In the genomic region with DNA sequence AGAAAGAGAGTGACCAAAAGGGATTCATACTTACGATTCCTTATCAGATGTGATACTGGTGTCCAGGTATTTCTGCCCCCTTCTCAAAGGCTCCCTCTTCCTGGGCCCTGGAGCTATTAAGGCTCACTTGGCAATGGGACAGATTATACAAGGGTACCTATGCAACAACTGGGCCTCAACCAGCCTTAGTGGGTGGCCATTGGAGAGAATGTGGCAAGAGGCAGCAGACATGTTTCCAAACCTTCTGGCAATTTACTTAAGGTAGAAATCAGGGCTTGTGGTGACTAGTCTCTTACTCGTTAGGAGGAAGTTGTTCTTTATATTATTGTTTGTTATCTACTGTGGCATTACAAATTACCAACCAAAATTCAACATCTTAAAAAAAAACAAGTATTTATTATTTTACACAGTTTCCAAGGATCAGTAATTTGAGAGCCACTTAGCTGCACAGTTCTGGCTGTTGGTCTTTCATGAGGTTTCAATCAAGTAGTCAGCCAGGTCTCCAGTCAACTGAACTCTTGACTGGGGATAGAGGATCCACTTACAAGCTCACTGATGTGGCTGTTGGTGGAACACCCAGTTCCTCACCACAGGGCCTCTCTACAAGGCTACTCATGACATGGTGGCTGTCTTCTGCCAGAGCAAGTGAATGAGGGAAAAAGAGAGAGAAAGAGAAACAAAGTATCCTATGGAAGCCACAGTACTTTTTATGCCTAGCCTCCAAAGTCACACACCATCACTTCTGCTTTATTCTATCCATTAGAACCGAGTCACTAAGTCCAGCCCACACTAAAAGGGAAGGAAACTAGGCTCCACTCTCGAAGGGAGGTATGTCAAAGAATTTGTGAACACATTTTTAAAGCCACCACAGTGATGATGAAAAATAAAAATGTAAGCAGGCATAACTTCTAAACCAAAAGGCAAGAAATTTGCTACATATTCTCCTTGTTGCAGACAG, we compare ENCODE assay signal across 19 cellular contexts. TPM values are rescaled to one million over a fixed set of nuclear protein-coding genes. Genes with fewer than 3 reads are reported as not detected.
DNase-seq lines count a peak whose midpoint lies in the region; ATAC-seq lines count a peak whose summit lies in the region.
"Had no signal": no experiment of that assay in that cellular context is flagged by ENCODE, and none has a peak within 500 bp of the region (broad histone marks: within the 10 kb centered on the region; RNA-seq: fewer than 3 reads in every experiment).

No MANE protein-coding gene starts in this region.

- H3K4me3 Mint-ChIP-seq in activated T-helper 1 cell treated with anti-CD3 and anti-CD28 coated beads, Interleukin-12 subunit alpha, Interleukin-12 subunit beta, Interleukin-2, Interleukin-4 antibody, amounts not matched to agents 30 ng/mL and 10 ng/mL and 1 ng/mL, durations not matched to agents 14 hours and 24 hours and 36 hours, result no peak overlapping the region

- peaks cover under 1% of the 10 kb centered on the region for H3K27me3 Mint-ChIP-seq in activated T-helper 1 cell treated with anti-CD3 and anti-CD28 coated beads, Interleukin-12 subunit alpha, Interleukin-12 subunit beta, Interleukin-2, Interleukin-4 antibody, amounts not matched to agents 30 ng/mL and 10 ng/mL and 1 ng/mL, durations not matched to agents 14 hours and 24 hours and 36 hours (ENCODE audit: insufficient read depth)

- H3K27ac Mint-ChIP-seq in activated T-helper 1 cell treated with anti-CD3 and anti-CD28 coated beads, Interleukin-12 subunit alpha, Interleukin-12 subunit beta, Interleukin-2, Interleukin-4 antibody, amounts not matched to agents 30 ng/mL and 10 ng/mL and 1 ng/mL, durations not matched to agents 14 hours and 24 hours and 36 hours, result peak overlapping the region; percentile 12

- peaks cover 2% of the 10 kb centered on the region for H3K36me3 Mint-ChIP-seq in activated T-helper 1 cell treated with anti-CD3 and anti-CD28 coated beads, Interleukin-12 subunit alpha, Interleukin-12 subunit beta, Interleukin-2, Interleukin-4 antibody, amounts not matched to agents 30 ng/mL and 10 ng/mL and 1 ng/mL, durations not matched to agents 14 hours and 24 hours and 36 hours (ENCODE audit: low read depth)

- intact Hi-C loops in activated T-helper 1 cell treated with anti-CD3 and anti-CD28 coated beads, Interleukin-12 subunit alpha, Interleukin-12 subunit beta, Interleukin-2, Interleukin-4 antibody, amounts not matched to agents 30 ng/mL and 10 ng/mL and 1 ng/mL, durations not matched to agents 14 hours and 24 hours and 36 hours (cut with micrococcal nuclease), result loop anchor here (10.0 kb wide), 1 partner anchor 116 kb away; no protein-coding TSS in a partner anchor

- peaks cover 4% of the 10 kb centered on the region for H3K9me3 Mint-ChIP-seq in activated T-helper 1 cell treated with anti-CD3 and anti-CD28 coated beads, Interleukin-12 subunit alpha, Interleukin-12 subunit beta, Interleukin-2, Interleukin-4 antibody, amounts not matched to agents 30 ng/mL and 10 ng/mL and 1 ng/mL, durations not matched to agents 14 hours and 24 hours and 36 hours

- peaks cover 31% of the 10 kb centered on the region for H3K4me1 Mint-ChIP-seq in activated T-helper 1 cell treated with anti-CD3 and anti-CD28 coated beads, Interleukin-12 subunit alpha, Interleukin-12 subunit beta, Interleukin-2, Interleukin-4 antibody, amounts not matched to agents 30 ng/mL and 10 ng/mL and 1 ng/mL, durations not matched to agents 14 hours and 24 hours and 36 hours (ENCODE audit: low read depth)

- peak; percentile 9 to 32 for DNase-seq in AML-193 (lab: John Stamatoyannopoulos, UW)
- peak; percentile 40 for DNase-seq in Jurkat, Clone E6-1 (ENCODE audit: low read depth, low spot score)
- DNase-seq in NOMO-1 (lab: John Stamatoyannopoulos, UW; ENCODE audit: unreplicated experiment in 2 of 2), result peak; percentile 57 to 61
- no peak for DNase-seq in activated T-helper 1 cell treated with anti-CD3 and anti-CD28 coated beads, Interleukin-12 subunit alpha, Interleukin-12 subunit beta, Interleukin-2, Interleukin-4 antibody, amounts not matched to agents 30 ng/mL and 10 ng/mL and 1 ng/mL, durations not matched to agents 14 hours and 24 hours and 36 hours (ENCODE audit: low spot score)
- DNase-seq: DMS 273 treated with DMSO at 0.1 percent for 48 hours, H7, NCI-H1105, NCI-H1694, NCI-H2107, NCI-H345, NCI-H526 treated with DMSO at 0.1 percent for 48 hours had no signal

- no peak for ATAC-seq in GM19023 (IDR thresholded peaks at IDR 0.05; ENCODE audit: unreplicated experiment)
- no peak for ATAC-seq in GM18502 (IDR thresholded peaks at IDR 0.05; ENCODE audit: poor library complexity, unreplicated experiment)
- ATAC-seq in GM21447 (IDR thresholded peaks at IDR 0.05; ENCODE audit: unreplicated experiment), result no peak
- ATAC-seq: K562, Panc1 had no signal

- no peak overlapping the region for H3K4me3 ChIP-seq in Jurkat, Clone E6-1 (ENCODE audit: low read length)
- H3K4me3 ChIP-seq: K562, SK-N-MC had no signal

RNA-seq across cellular contexts. Expression of a gene that starts 10.8 kb away (rescaled TPM):
- polyA plus RNA-seq in Jurkat, Clone E6-1 (2012; ENCODE audit: insufficient read depth, insufficient read length), result not detected
- total RNA-seq in activated T-helper 1 cell treated with anti-CD3 and anti-CD28 coated beads, Interleukin-12 subunit alpha, Interleukin-12 subunit beta, Interleukin-2, Interleukin-4 antibody, amounts not matched to agents 30 ng/mL and 10 ng/mL and 1 ng/mL, durations not matched to agents 14 hours and 24 hours and 36 hours, result not detected in 2 replicates
- total RNA-seq: A673; T-helper 1 cell treated with Interleukin-12 subunit alpha and Interleukin-12 subunit beta and Interleukin-4 antibody, amounts not matched to agents 30 ng/mL and 1 ng/mL, for 36 hours had no signal
